ENCODE assay signal across 13 cellular contexts in the genomic region with DNA sequence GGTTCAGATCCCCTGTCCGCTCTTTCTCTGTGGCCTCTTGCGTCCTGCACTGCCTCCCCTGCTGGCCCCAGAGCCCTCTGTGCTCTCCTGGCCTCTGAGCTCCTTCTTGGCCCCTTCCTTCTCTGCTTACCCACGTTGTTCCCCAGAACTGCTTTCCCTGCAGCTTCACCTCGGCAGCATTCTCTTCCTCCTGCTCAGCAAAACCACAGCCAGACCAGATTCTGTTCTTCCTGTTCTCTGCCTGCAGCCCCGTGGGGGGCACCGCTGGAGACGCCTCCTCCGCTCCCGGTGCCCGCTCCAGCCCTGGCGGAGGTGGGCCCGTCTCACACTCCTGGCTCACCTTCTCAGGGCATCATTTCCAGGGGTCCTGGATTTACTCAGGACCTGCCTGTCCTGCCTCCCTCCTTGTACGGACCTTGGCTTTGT. TPM values are rescaled to one million over a fixed set of nuclear protein-coding genes. Genes with fewer than 3 reads are reported as not detected.
DNase-seq lines count a peak whose midpoint lies in the region; ATAC-seq, FAIRE-seq and TF ChIP-seq lines count a peak whose summit lies in the region.
"Had no signal": no experiment of that assay in that cellular context is flagged by ENCODE, and none has a peak within 500 bp of the region (broad histone marks: within the 10 kb centered on the region; RNA-seq: fewer than 3 reads in every experiment).

No MANE protein-coding gene starts in this region.

- H3K4me1 Mint-ChIP-seq in natural killer cell (peaks cover 6 to 7% of the 10 kb centered on the region in 2 donors), astrocyte (ENCODE audit: low read depth, unreplicated experiment) (peaks cover 14% of the 10 kb centered on the region)
- H3K4me1 Mint-ChIP-seq in natural killer cell treated with Interleukin-12 subunit alpha and Interleukin-12 subunit beta and Interleukin-15 and Interleukin-18, amount 100 ng/mL, for 72 hours (ENCODE audit: low read depth in 2 of 2) = no peaks in the 10 kb centered on the region

- peak overlapping the region in 1 of 2 donors; percentile 41 for H3K27ac Mint-ChIP-seq in natural killer cell
- H3K27ac Mint-ChIP-seq in natural killer cell treated with Interleukin-12 subunit alpha and Interleukin-12 subunit beta and Interleukin-15 and Interleukin-18, amount 100 ng/mL, for 72 hours = no peak overlapping the region
- no peak overlapping the region for H3K27ac Mint-ChIP-seq in astrocyte (ENCODE audit: unreplicated experiment)
- H3K27ac Mint-ChIP-seq in activated naive CD4-positive, alpha-beta T cell treated with anti-CD3 and anti-CD28 coated beads, Interleukin-2, amount 50 U/mL, for 72 hours = peak overlapping the region in 1 of 2 donors; percentile 78

- no peaks in the 10 kb centered on the region for H3K79me1 ChIP-seq in mesendoderm (ENCODE audit: low read length)

- TF ChIP-seq CTCF in natural killer cell (IDR thresholded peaks at IDR 0.05) (no peak), astrocyte (IDR thresholded peaks at IDR 0.05; ENCODE audit: insufficient read depth, low read depth, low read length) (no peak), PC-9 (conservative IDR thresholded peaks at IDR 0.05) (no peak)

- DNase-seq in natural killer cell = peak; percentile 10
- DNase-seq in natural killer cell treated with Interleukin-12 subunit alpha and Interleukin-12 subunit beta and Interleukin-15 and Interleukin-18, amount 100 ng/mL, for 72 hours (ENCODE audit: low spot score) = no peak
- peak; percentile 31 for DNase-seq in astrocyte (ENCODE audit: low read depth)
- no peak for DNase-seq in mesendoderm
- no peak for DNase-seq in PC-9
- DNase-seq in DMS153 treated with DMSO at 0.1 percent for 48 hours (lab: John Stamatoyannopoulos, UW; ENCODE audit: unreplicated experiment) = no peak
- DNase-seq in activated naive CD4-positive, alpha-beta T cell treated with anti-CD3 and anti-CD28 coated beads, Interleukin-2, amount 50 U/mL, for 72 hours (ENCODE audit: low spot score in 2 of 2) = no peak
- DNase-seq: activated CD4-positive, alpha-beta T cell treated with anti-CD3 and anti-CD28 coated beads, Interleukin-2, amount 50 U/mL, for 4 hours; midbrain; NCI-H2107; SHP77 treated with DMSO at 0.1 percent for 48 hours; small intestine had no signal

- H3K4ac ChIP-seq in mesendoderm (ENCODE audit: low read depth, low read length) = no peak overlapping the region

- H3K27ac ChIP-seq in astrocyte (ENCODE audit: low read depth, low read length) = no peak overlapping the region
- no peak overlapping the region for H3K27ac ChIP-seq in mesendoderm (ENCODE audit: low read depth, low read length)
- H3K27ac ChIP-seq in PC-9 = no peak overlapping the region

- WGBS in mesendoderm (ENCODE audit: extremely low coverage, insufficient coverage, low lambda C conversion rate) = no CpG with 5 or more reads among the region's 13 CpGs

- H2BK5ac ChIP-seq in mesendoderm (ENCODE audit: low read length) = no peak overlapping the region

- no peaks in the 10 kb centered on the region for H3F3A ChIP-seq in PC-9 (ENCODE audit: insufficient read depth, low read depth)

- no peaks in the 10 kb centered on the region for H3K79me2 ChIP-seq in astrocyte (ENCODE audit: insufficient read depth, low read length)
- H3K79me2 ChIP-seq in mesendoderm (ENCODE audit: control insufficient read depth, insufficient read depth, low read length) = no peaks in the 10 kb centered on the region
- no peaks in the 10 kb centered on the region for H3K79me2 ChIP-seq in PC-9 (ENCODE audit: low read depth)

- intact Hi-C loops in natural killer cell (cut with micrococcal nuclease) (no loop called here), PC-9 (cut with micrococcal nuclease; ENCODE audit: unreplicated experiment) (no loop called here)

- POLR2A ChIA-PET in PC-9 (lab: Charles Lee; ENCODE audit: unreplicated experiment) = no interaction called here

- CTCF ChIA-PET in PC-9 (lab: Charles Lee) = no interaction called here

- H2BK15ac ChIP-seq in mesendoderm (replicated peaks; ENCODE audit: low read depth) = no peak overlapping the region

- H3K27me3 ChIP-seq in astrocyte (ENCODE audit: insufficient read depth, low read length) (no peaks in the 10 kb centered on the region), mesendoderm (ENCODE audit: insufficient read depth, low read length, poor library complexity) (no peaks in the 10 kb centered on the region), PC-9 (ENCODE audit: insufficient read depth, low read depth) (no peaks in the 10 kb centered on the region)

- H2AFZ ChIP-seq in astrocyte (ENCODE audit: low read depth, low read length) = no peak overlapping the region
- H2AFZ ChIP-seq in PC-9 = no peak overlapping the region

- ATAC-seq in natural killer cell (no peak), GM18502 (IDR thresholded peaks at IDR 0.05; ENCODE audit: poor library complexity, unreplicated experiment) (no peak)
- no peak for ATAC-seq in natural killer cell treated with Interleukin-12 subunit alpha and Interleukin-12 subunit beta and Interleukin-15 and Interleukin-18, amount 100 ng/mL, for 72 hours
- ATAC-seq in activated naive CD4-positive, alpha-beta T cell treated with anti-CD3 and anti-CD28 coated beads, Interleukin-2, amount 50 U/mL, for 72 hours = no peak

- H3K4me1 ChIP-seq in astrocyte (ENCODE audit: insufficient read depth, low read length) = peaks cover 18% of the 10 kb centered on the region
- peaks cover 10% of the 10 kb centered on the region for H3K4me1 ChIP-seq in mesendoderm (ENCODE audit: control insufficient read depth, low read depth, low read length)
- no peaks in the 10 kb centered on the region for H3K4me1 ChIP-seq in PC-9 (replicated peaks; ENCODE audit: insufficient read depth)

- H3K4me2 ChIP-seq in astrocyte (ENCODE audit: low read length) (peak overlapping the region; percentile 60), mesendoderm (ENCODE audit: low read length) (no peak overlapping the region), PC-9 (no peak overlapping the region)

- H3K23ac ChIP-seq in mesendoderm (ENCODE audit: low read length) = no peak overlapping the region

- no peak overlapping the region for H3K9ac ChIP-seq in astrocyte (ENCODE audit: low read length)
- no peak overlapping the region for H3K9ac ChIP-seq in mesendoderm (ENCODE audit: low read length)

- no TSS peak for BruUV-seq in PC-9 (replicated peaks; lab: Mats Ljungman, UMichigan)

- H3K56ac ChIP-seq in mesendoderm (ENCODE audit: low read length) = peak overlapping the region; percentile 26

- no peak overlapping the region for H2AK5ac ChIP-seq in mesendoderm (ENCODE audit: low read length)

- H3K4me3 ChIP-seq in astrocyte (ENCODE audit: insufficient read depth, low read depth, low read length) (no peak overlapping the region), mesendoderm (ENCODE audit: low read length) (no peak overlapping the region), PC-9 (no peak overlapping the region)

- no peaks in the 10 kb centered on the region for H3K9me3 ChIP-seq in astrocyte (ENCODE audit: insufficient read depth, low read depth, low read length)
- H3K9me3 ChIP-seq in PC-9 (ENCODE audit: insufficient read depth, low read depth) = no peaks in the 10 kb centered on the region

- H3K27me3 Mint-ChIP-seq in natural killer cell (ENCODE audit: low read depth in 2 of 2) (no peaks in the 10 kb centered on the region), astrocyte (ENCODE audit: low read depth, unreplicated experiment) (no peaks in the 10 kb centered on the region)
- no peaks in the 10 kb centered on the region for H3K27me3 Mint-ChIP-seq in natural killer cell treated with Interleukin-12 subunit alpha and Interleukin-12 subunit beta and Interleukin-15 and Interleukin-18, amount 100 ng/mL, for 72 hours

- H3K36me3 ChIP-seq in astrocyte (ENCODE audit: insufficient read depth, low read length) (no peaks in the 10 kb centered on the region), mesendoderm (ENCODE audit: control insufficient read depth, insufficient read depth, low read length) (peaks cover 2% of the 10 kb centered on the region), PC-9 (ENCODE audit: low read depth) (no peaks in the 10 kb centered on the region)

- H3K4me3 Mint-ChIP-seq in natural killer cell (no peak overlapping the region), astrocyte (ENCODE audit: unreplicated experiment) (no peak overlapping the region)
- no peak overlapping the region for H3K4me3 Mint-ChIP-seq in natural killer cell treated with Interleukin-12 subunit alpha and Interleukin-12 subunit beta and Interleukin-15 and Interleukin-18, amount 100 ng/mL, for 72 hours

- no peak overlapping the region for H4K5ac ChIP-seq in mesendoderm (ENCODE audit: low read length)

- H3K9me3 Mint-ChIP-seq in natural killer cell (no peaks in the 10 kb centered on the region), astrocyte (ENCODE audit: unreplicated experiment) (no peaks in the 10 kb centered on the region)
- no peaks in the 10 kb centered on the region for H3K9me3 Mint-ChIP-seq in natural killer cell treated with Interleukin-12 subunit alpha and Interleukin-12 subunit beta and Interleukin-15 and Interleukin-18, amount 100 ng/mL, for 72 hours
- no peaks in the 10 kb centered on the region for H3K9me3 Mint-ChIP-seq in activated naive CD4-positive, alpha-beta T cell treated with anti-CD3 and anti-CD28 coated beads, Interleukin-2, amount 50 U/mL, for 72 hours

- no peak overlapping the region for H2BK120ac ChIP-seq in mesendoderm (ENCODE audit: low read depth, low read length)

- no peak overlapping the region for H4K8ac ChIP-seq in mesendoderm (ENCODE audit: low read depth, low read length)

- no peaks in the 10 kb centered on the region for H3K9me2 ChIP-seq in PC-9 (ENCODE audit: insufficient read depth)

- H4K20me1 ChIP-seq in astrocyte (ENCODE audit: insufficient read depth, low read length) (no peaks in the 10 kb centered on the region), PC-9 (ENCODE audit: insufficient read depth) (0 out of 2 replicates have a peak, but pooled peaks cover 2% of the 10 kb centered on the region)

- no peak for FAIRE-seq in astrocyte (lab: Jason Lieb, UNC)
- FAIRE-seq: small intestine had no signal

- H3K36me3 Mint-ChIP-seq in natural killer cell (no peaks in the 10 kb centered on the region), astrocyte (ENCODE audit: low read depth, unreplicated experiment) (peaks cover 18% of the 10 kb centered on the region)
- H3K36me3 Mint-ChIP-seq in natural killer cell treated with Interleukin-12 subunit alpha and Interleukin-12 subunit beta and Interleukin-15 and Interleukin-18, amount 100 ng/mL, for 72 hours = no peaks in the 10 kb centered on the region
- H3K36me3 Mint-ChIP-seq in activated naive CD4-positive, alpha-beta T cell treated with anti-CD3 and anti-CD28 coated beads, Interleukin-2, amount 50 U/mL, for 72 hours = peaks cover 0 to 5% of the 10 kb centered on the region in 2 donors

- no peak overlapping the region for H3K18ac ChIP-seq in mesendoderm (ENCODE audit: low read length)

RNA-seq across cellular contexts. Expression of a gene that starts 59.7 kb away (rescaled TPM):
- total RNA-seq in natural killer cell (not detected), astrocyte (not detected in 2 replicates), PC-9 (2021) (not detected in 2 replicates)
- total RNA-seq in natural killer cell treated with Interleukin-12 subunit alpha and Interleukin-12 subunit beta and Interleukin-15 and Interleukin-18, amount 100 ng/mL, for 72 hours = not detected
- 0.08 TPM for polyA plus RNA-seq in mesendoderm (2013, experiment 1 of 2)
- polyA plus RNA-seq in mesendoderm (2013, experiment 2 of 2) = 0.06 TPM
- not detected for total RNA-seq in activated naive CD4-positive, alpha-beta T cell treated with anti-CD3 and anti-CD28 coated beads, Interleukin-2, amount 50 U/mL, for 72 hours
- polyA plus RNA-seq: small intestine had no signal

Comparison
In these comparisons a context has a peak if more than half of its experiments do, and no peak if none do; other contexts are left out.
1. DNase-seq: peak in natural killer cell (single experiment) and astrocyte (single experiment); none in natural killer cell treated with Interleukin-12 subunit alpha and Interleukin-12 subunit beta and Interleukin-15 and Interleukin-18, amount 100 ng/mL, for 72 hours (single experiment), mesendoderm (single experiment), PC-9 (0 of 2), DMS153 treated with DMSO at 0.1 percent for 48 hours (single experiment) and activated naive CD4-positive, alpha-beta T cell treated with anti-CD3 and anti-CD28 coated beads, Interleukin-2, amount 50 U/mL, for 72 hours (0 of 2).